20 cellular contexts compared by ENCODE assay signal in genomic region chr14:51044961-51045360, GRCh38. TPM values are rescaled to one million over a fixed set of nuclear protein-coding genes. Genes with fewer than 3 reads are reported as not detected.
DNase-seq lines count a peak whose midpoint lies in the region; ATAC-seq and TF ChIP-seq lines count a peak whose summit lies in the region.
"Had no signal": no experiment of that assay in that cellular context is flagged by ENCODE, and none has a peak within 500 bp of the region (broad histone marks: within the 10 kb centered on the region; RNA-seq: fewer than 3 reads in every experiment).

No MANE protein-coding gene starts in this region.

- H3K27me3 Mint-ChIP-seq in activated CD4-positive, alpha-beta memory T cell treated with anti-CD3 and anti-CD28 coated beads, Interleukin-2, amount 10 ng/mL, durations not matched to agents 7 days and 5 days = peaks cover 5% of the 10 kb centered on the region

- no peak for TF ChIP-seq CTCF in heart right ventricle (IDR thresholded peaks at IDR 0.05)

- H3K36me3 ChIP-seq in heart right ventricle = no peaks in the 10 kb centered on the region
- H3K36me3 ChIP-seq: BE2C, BLaER1 had no signal

- ATAC-seq in HG02763 (IDR thresholded peaks at IDR 0.05; ENCODE audit: unreplicated experiment) (no peak), heart right ventricle (no peak)
- ATAC-seq: A549 had no signal

- no peak overlapping the region for H3K4me3 Mint-ChIP-seq in activated CD4-positive, alpha-beta memory T cell treated with anti-CD3 and anti-CD28 coated beads, Interleukin-2, amount 10 ng/mL, durations not matched to agents 7 days and 5 days
- H3K4me3 Mint-ChIP-seq: CD14-positive monocyte; CD4-positive, alpha-beta memory T cell; CD4-positive, CD25-positive, alpha-beta regulatory T cell; CD8-positive, alpha-beta memory T cell had no signal

- peak; percentile 21 for DNase-seq in AG20443 (ENCODE audit: low spot score)
- peak; percentile 77 for DNase-seq in LHCN-M2 (ENCODE audit: low read depth)
- DNase-seq in cerebellum (ENCODE audit: low spot score) = peak; percentile 41
- peak; percentile 69 for DNase-seq in myocyte (ENCODE audit: low read depth)
- DNase-seq in activated CD4-positive, alpha-beta memory T cell treated with anti-CD3 and anti-CD28 coated beads, Interleukin-2, amount 10 ng/mL, durations not matched to agents 7 days and 5 days = no peak
- DNase-seq in NOMO-1 treated with DMSO at 0.1 percent for 48 hours (lab: John Stamatoyannopoulos, UW; ENCODE audit: unreplicated experiment) = no peak
- DNase-seq in heart right ventricle = no peak
- DNase-seq: BE2C; C1 segment of cervical spinal cord; CD4-positive, alpha-beta memory T cell; CD4-positive, CD25-positive, alpha-beta regulatory T cell; CD8-positive, alpha-beta memory T cell; COR-L47; DMS79 treated with DMSO at 0.1 percent for 48 hours; GF-D8 had no signal

- H3K4me3 ChIP-seq in heart right ventricle = no peak overlapping the region
- H3K4me3 ChIP-seq: A549, BLaER1 had no signal

- no peaks in the 10 kb centered on the region for H3K9me3 Mint-ChIP-seq in activated CD4-positive, alpha-beta memory T cell treated with anti-CD3 and anti-CD28 coated beads, Interleukin-2, amount 10 ng/mL, durations not matched to agents 7 days and 5 days
- H3K9me3 Mint-ChIP-seq: CD4-positive, alpha-beta memory T cell; CD8-positive, alpha-beta memory T cell had no signal

- H3K27me3 ChIP-seq in heart right ventricle = peaks cover 0 to 3% (median 0%) of the 10 kb centered on the region in 7 donors
- H3K27me3 ChIP-seq: BE2C, BLaER1 had no signal

- no peak overlapping the region for H3K27ac ChIP-seq in heart right ventricle
- H3K27ac ChIP-seq: 22Rv1, A549, BLaER1 had no signal

- no peak overlapping the region for H3K27ac Mint-ChIP-seq in activated CD4-positive, alpha-beta memory T cell treated with anti-CD3 and anti-CD28 coated beads, Interleukin-2, amount 10 ng/mL, durations not matched to agents 7 days and 5 days
- H3K27ac Mint-ChIP-seq: CD14-positive monocyte; CD4-positive, alpha-beta memory T cell; CD4-positive, CD25-positive, alpha-beta regulatory T cell; CD8-positive, alpha-beta memory T cell had no signal

- no peaks in the 10 kb centered on the region for H3K36me3 Mint-ChIP-seq in activated CD4-positive, alpha-beta memory T cell treated with anti-CD3 and anti-CD28 coated beads, Interleukin-2, amount 10 ng/mL, durations not matched to agents 7 days and 5 days (ENCODE audit: low read depth)
- H3K36me3 Mint-ChIP-seq: CD14-positive monocyte; CD4-positive, alpha-beta memory T cell; CD4-positive, CD25-positive, alpha-beta regulatory T cell had no signal

- no peaks in the 10 kb centered on the region for H3K4me1 ChIP-seq in heart right ventricle
- H3K4me1 ChIP-seq: A549, BE2C, BLaER1 had no signal

- no peaks in the 10 kb centered on the region for H3K4me1 Mint-ChIP-seq in activated CD4-positive, alpha-beta memory T cell treated with anti-CD3 and anti-CD28 coated beads, Interleukin-2, amount 10 ng/mL, durations not matched to agents 7 days and 5 days
- H3K4me1 Mint-ChIP-seq: CD4-positive, alpha-beta memory T cell; CD4-positive, CD25-positive, alpha-beta regulatory T cell; CD8-positive, alpha-beta memory T cell had no signal

- H3K9me3 ChIP-seq in heart right ventricle = no peaks in the 10 kb centered on the region
- H3K9me3 ChIP-seq: A549, BE2C, BLaER1 had no signal

- intact Hi-C loops in heart right ventricle (cut with DNase I) = no loop called here

- WGBS in heart right ventricle, 2 donors = 87 to 92% methylated on average over 3 of the region's 3 CpGs

- CTCF ChIA-PET in activated CD4-positive, alpha-beta memory T cell treated with anti-CD3 and anti-CD28 coated beads, Interleukin-2, amount 10 ng/mL, durations not matched to agents 7 days and 5 days (lab: Charles Lee) = no interaction called here

- POLR2A ChIA-PET in activated CD4-positive, alpha-beta memory T cell treated with anti-CD3 and anti-CD28 coated beads, Interleukin-2, amount 10 ng/mL, durations not matched to agents 7 days and 5 days (lab: Charles Lee) = no interaction called here

RNA-seq across cellular contexts. Expression of gene TRIM9, which starts 49.9 kb away (rescaled TPM):
- total RNA-seq in LHCN-M2 (2014; rRNA removed) (4.4 and 10.3 TPM in 2 replicates), cerebellum (83.6 TPM), myocyte (8.6 and 18.2 TPM in 2 replicates), heart right ventricle (1 to 10 TPM in 3 of 10 donors, under 1 TPM in 7; 0.33 to 1.3 (median 0.68) TPM)
- 0.32 TPM for polyA plus RNA-seq in LHCN-M2 (2012)
- polyA plus RNA-seq in myocyte (2012) = 1.5 TPM
- total RNA-seq in activated CD4-positive, alpha-beta memory T cell treated with anti-CD3 and anti-CD28 coated beads, Interleukin-2, amount 10 ng/mL, durations not matched to agents 7 days and 5 days = under 1 TPM; 0.20 to 0.23 TPM
- under 1 TPM; 0.48 to 0.59 TPM for polyA plus RNA-seq in heart right ventricle
- polyA plus RNA-seq: CD14-positive monocyte had no signal

Comparison
In these comparisons a context has a peak if more than half of its experiments do, and no peak if none do; other contexts are left out.
1. DNase-seq: peak in AG20443 (single experiment), LHCN-M2 (single experiment), cerebellum (single experiment) and myocyte (single experiment); none in activated CD4-positive, alpha-beta memory T cell treated with anti-CD3 and anti-CD28 coated beads, Interleukin-2, amount 10 ng/mL, durations not matched to agents 7 days and 5 days (single experiment), NOMO-1 treated with DMSO at 0.1 percent for 48 hours (single experiment) and heart right ventricle (0 of 2).